Comparison of ENCODE assay signal across 1 cellular context in genomic region chr14:20604291-20604690, GRCh38.
TF ChIP-seq lines count a peak whose summit lies in the region.

No MANE protein-coding gene starts in this region.

TF ChIP-seq in H1, 55 proteins besides CTCF, POLR2A, EP300 and RAD21:
- no peak for TF ChIP-seq HDAC6 (IDR thresholded peaks at IDR 0.05; ENCODE audit: low read depth, low read length)
- no peak for TF ChIP-seq SP1 (IDR thresholded peaks at IDR 0.05; ENCODE audit: low read depth, low read length)
- no peak for TF ChIP-seq JUN (IDR thresholded peaks at IDR 0.05; ENCODE audit: low read depth, low read length)
- TF ChIP-seq BACH1 (IDR thresholded peaks at IDR 0.05; ENCODE audit: low read length), result no peak
- TF ChIP-seq, protein P1, sequence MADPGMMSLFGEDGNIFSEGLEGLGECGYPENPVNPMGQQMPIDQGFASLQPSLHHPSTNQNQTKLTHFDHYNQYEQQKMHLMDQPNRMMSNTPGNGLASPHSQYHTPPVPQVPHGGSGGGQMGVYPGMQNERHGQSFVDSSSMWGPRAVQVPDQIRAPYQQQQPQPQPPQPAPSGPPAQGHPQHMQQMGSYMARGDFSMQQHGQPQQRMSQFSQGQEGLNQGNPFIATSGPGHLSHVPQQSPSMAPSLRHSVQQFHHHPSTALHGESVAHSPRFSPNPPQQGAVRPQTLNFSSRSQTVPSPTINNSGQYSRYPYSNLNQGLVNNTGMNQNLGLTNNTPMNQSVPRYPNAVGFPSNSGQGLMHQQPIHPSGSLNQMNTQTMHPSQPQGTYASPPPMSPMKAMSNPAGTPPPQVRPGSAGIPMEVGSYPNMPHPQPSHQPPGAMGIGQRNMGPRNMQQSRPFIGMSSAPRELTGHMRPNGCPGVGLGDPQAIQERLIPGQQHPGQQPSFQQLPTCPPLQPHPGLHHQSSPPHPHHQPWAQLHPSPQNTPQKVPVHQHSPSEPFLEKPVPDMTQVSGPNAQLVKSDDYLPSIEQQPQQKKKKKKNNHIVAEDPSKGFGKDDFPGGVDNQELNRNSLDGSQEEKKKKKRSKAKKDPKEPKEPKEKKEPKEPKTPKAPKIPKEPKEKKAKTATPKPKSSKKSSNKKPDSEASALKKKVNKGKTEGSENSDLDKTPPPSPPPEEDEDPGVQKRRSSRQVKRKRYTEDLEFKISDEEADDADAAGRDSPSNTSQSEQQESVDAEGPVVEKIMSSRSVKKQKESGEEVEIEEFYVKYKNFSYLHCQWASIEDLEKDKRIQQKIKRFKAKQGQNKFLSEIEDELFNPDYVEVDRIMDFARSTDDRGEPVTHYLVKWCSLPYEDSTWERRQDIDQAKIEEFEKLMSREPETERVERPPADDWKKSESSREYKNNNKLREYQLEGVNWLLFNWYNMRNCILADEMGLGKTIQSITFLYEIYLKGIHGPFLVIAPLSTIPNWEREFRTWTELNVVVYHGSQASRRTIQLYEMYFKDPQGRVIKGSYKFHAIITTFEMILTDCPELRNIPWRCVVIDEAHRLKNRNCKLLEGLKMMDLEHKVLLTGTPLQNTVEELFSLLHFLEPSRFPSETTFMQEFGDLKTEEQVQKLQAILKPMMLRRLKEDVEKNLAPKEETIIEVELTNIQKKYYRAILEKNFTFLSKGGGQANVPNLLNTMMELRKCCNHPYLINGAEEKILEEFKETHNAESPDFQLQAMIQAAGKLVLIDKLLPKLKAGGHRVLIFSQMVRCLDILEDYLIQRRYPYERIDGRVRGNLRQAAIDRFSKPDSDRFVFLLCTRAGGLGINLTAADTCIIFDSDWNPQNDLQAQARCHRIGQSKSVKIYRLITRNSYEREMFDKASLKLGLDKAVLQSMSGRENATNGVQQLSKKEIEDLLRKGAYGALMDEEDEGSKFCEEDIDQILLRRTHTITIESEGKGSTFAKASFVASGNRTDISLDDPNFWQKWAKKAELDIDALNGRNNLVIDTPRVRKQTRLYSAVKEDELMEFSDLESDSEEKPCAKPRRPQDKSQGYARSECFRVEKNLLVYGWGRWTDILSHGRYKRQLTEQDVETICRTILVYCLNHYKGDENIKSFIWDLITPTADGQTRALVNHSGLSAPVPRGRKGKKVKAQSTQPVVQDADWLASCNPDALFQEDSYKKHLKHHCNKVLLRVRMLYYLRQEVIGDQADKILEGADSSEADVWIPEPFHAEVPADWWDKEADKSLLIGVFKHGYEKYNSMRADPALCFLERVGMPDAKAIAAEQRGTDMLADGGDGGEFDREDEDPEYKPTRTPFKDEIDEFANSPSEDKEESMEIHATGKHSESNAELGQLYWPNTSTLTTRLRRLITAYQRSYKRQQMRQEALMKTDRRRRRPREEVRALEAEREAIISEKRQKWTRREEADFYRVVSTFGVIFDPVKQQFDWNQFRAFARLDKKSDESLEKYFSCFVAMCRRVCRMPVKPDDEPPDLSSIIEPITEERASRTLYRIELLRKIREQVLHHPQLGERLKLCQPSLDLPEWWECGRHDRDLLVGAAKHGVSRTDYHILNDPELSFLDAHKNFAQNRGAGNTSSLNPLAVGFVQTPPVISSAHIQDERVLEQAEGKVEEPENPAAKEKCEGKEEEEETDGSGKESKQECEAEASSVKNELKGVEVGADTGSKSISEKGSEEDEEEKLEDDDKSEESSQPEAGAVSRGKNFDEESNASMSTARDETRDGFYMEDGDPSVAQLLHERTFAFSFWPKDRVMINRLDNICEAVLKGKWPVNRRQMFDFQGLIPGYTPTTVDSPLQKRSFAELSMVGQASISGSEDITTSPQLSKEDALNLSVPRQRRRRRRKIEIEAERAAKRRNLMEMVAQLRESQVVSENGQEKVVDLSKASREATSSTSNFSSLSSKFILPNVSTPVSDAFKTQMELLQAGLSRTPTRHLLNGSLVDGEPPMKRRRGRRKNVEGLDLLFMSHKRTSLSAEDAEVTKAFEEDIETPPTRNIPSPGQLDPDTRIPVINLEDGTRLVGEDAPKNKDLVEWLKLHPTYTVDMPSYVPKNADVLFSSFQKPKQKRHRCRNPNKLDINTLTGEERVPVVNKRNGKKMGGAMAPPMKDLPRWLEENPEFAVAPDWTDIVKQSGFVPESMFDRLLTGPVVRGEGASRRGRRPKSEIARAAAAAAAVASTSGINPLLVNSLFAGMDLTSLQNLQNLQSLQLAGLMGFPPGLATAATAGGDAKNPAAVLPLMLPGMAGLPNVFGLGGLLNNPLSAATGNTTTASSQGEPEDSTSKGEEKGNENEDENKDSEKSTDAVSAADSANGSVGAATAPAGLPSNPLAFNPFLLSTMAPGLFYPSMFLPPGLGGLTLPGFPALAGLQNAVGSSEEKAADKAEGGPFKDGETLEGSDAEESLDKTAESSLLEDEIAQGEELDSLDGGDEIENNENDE (IDR thresholded peaks at IDR 0.05; ENCODE audit: insufficient replicate concordance, low read length), result no peak
